ENCODE assay signal across 9 cellular contexts in the genomic region with DNA sequence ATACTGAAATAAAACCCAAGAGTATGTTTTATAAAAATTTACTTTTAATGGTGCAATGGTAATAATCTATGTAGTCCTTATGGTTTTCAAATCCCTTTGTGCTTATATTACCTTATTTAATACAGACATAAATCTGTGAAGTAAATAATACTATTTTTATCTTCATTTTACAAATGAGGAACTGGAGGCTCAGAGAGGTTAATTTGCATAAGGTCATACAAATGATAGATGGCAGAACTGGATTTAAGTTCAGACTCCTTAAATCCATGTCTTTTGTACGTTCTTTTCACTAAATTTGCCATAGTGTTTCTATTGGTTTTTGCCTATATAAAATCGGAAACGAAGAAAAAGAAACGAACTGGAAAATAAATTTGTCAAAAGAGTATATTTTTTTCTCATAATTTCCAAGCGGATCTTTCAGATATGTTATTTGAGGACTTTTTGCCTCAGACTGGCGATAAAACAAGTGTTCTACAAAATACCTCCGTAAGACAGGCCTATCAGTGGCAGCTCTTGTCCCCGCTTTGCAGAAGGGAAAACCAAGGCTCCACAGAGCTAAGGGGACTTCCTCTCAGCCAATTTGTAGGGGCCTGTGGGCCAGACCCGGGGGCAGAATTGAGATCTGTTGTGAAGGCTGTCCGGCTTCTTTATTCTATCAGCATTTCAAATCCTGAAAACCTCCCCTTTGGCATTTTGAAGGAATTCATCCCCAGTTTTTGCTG. TPM values are rescaled to one million over a fixed set of nuclear protein-coding genes. Genes with fewer than 3 reads are reported as not detected.
DNase-seq lines count a peak whose midpoint lies in the region; ATAC-seq and TF ChIP-seq lines count a peak whose summit lies in the region.
"Had no signal": no experiment of that assay in that cellular context is flagged by ENCODE, and none has a peak within 500 bp of the region (broad histone marks: within the 10 kb centered on the region; RNA-seq: fewer than 3 reads in every experiment).

No MANE protein-coding gene starts in this region.

- H3K4me1 Mint-ChIP-seq in activated CD8-positive, alpha-beta memory T cell treated with anti-CD3 and anti-CD28 coated beads, Interleukin-2, amount 10 ng/mL, durations not matched to agents 7 days and 5 days = peaks cover 72% of the 10 kb centered on the region

- DNase-seq in activated CD8-positive, alpha-beta memory T cell treated with anti-CD3 and anti-CD28 coated beads, Interleukin-2, amount 10 ng/mL, durations not matched to agents 7 days and 5 days = no peak
- DNase-seq in activated CD8-positive, alpha-beta memory T cell treated with anti-CD3 and anti-CD28 coated beads for 24 hours = no peak
- DNase-seq in Peyer's patch = no peak
- DNase-seq in suprapubic skin (ENCODE audit: low spot score in 2 of 2) = no peak
- DNase-seq in cerebellar cortex (ENCODE audit: low spot score) = no peak
- no peak for DNase-seq in epidermal melanocyte (ENCODE audit: insufficient read length, low spot score)
- DNase-seq: NCI-H2107 had no signal

- H3K36me3 Mint-ChIP-seq in activated CD8-positive, alpha-beta memory T cell treated with anti-CD3 and anti-CD28 coated beads, Interleukin-2, amount 10 ng/mL, durations not matched to agents 7 days and 5 days = peaks cover 24% of the 10 kb centered on the region

- no peak for ATAC-seq in activated CD8-positive, alpha-beta memory T cell treated with anti-CD3 and anti-CD28 coated beads, Interleukin-2, amount 10 ng/mL, durations not matched to agents 7 days and 5 days
- ATAC-seq in gastroesophageal sphincter (no peak), GM18505 (IDR thresholded peaks at IDR 0.05; ENCODE audit: unreplicated experiment) (no peak)

- H3K4me1 ChIP-seq in Peyer's patch = peaks cover 0 to 8% (median 0%) of the 10 kb centered on the region in 4 donors
- peaks cover 0 to 51% (median 7%) of the 10 kb centered on the region in 3 donors for H3K4me1 ChIP-seq in gastroesophageal sphincter
- H3K4me1 ChIP-seq in suprapubic skin = peaks cover 48% of the 10 kb centered on the region

- no peak for TF ChIP-seq EP300 in gastroesophageal sphincter (IDR thresholded peaks at IDR 0.05)
- no peak for TF ChIP-seq EP300 in suprapubic skin (IDR thresholded peaks at IDR 0.05)

- CTCF ChIA-PET in activated CD8-positive, alpha-beta memory T cell treated with anti-CD3 and anti-CD28 coated beads, Interleukin-2, amount 10 ng/mL, durations not matched to agents 7 days and 5 days (lab: Charles Lee) = interaction anchor here (1.0 to 12.6 kb wide), 6 partner anchors 9 to 39 kb away, joined by 3 to 160 read pairs (median 4); no protein-coding TSS in a partner anchor

- H3K9me3 ChIP-seq in Peyer's patch (no peaks in the 10 kb centered on the region), gastroesophageal sphincter (no peaks in the 10 kb centered on the region), suprapubic skin (no peaks in the 10 kb centered on the region)

- peak overlapping the region; percentile 91 for H3K4me3 Mint-ChIP-seq in activated CD8-positive, alpha-beta memory T cell treated with anti-CD3 and anti-CD28 coated beads, Interleukin-2, amount 10 ng/mL, durations not matched to agents 7 days and 5 days

- H3K27ac Mint-ChIP-seq in activated CD8-positive, alpha-beta memory T cell treated with anti-CD3 and anti-CD28 coated beads, Interleukin-2, amount 10 ng/mL, durations not matched to agents 7 days and 5 days = peak overlapping the region; percentile 90

- H3K4me3 ChIP-seq in Peyer's patch = peak overlapping the region in 3 of 4 donors; percentile 51 to 59 (median 55)
- peak overlapping the region in 1 of 2 donors; percentile 57 for H3K4me3 ChIP-seq in gastroesophageal sphincter
- H3K4me3 ChIP-seq in suprapubic skin = peak overlapping the region; percentile 57

- 88 to 96% methylated on average over 6 to 10 of the region's 10 CpGs for WGBS in gastroesophageal sphincter (ENCODE audit: low coverage in 1 of 2), 2 donors
- WGBS in suprapubic skin = 89% methylated on average over 10 of the region's 10 CpGs

- H3K36me3 ChIP-seq in Peyer's patch (no peaks in the 10 kb centered on the region), gastroesophageal sphincter (no peaks in the 10 kb centered on the region), suprapubic skin (no peaks in the 10 kb centered on the region)

- H3K27ac ChIP-seq in Peyer's patch = peak overlapping the region in 3 of 4 donors; percentile 68 to 89 (median 71)
- peak overlapping the region in 3 of 4 donors; percentile 81 to 84 (median 84) for H3K27ac ChIP-seq in gastroesophageal sphincter
- H3K27ac ChIP-seq in suprapubic skin = peak overlapping the region; percentile 70

- no peaks in the 10 kb centered on the region for H3K9me3 Mint-ChIP-seq in activated CD8-positive, alpha-beta memory T cell treated with anti-CD3 and anti-CD28 coated beads, Interleukin-2, amount 10 ng/mL, durations not matched to agents 7 days and 5 days (ENCODE audit: low read depth)

- H3K27me3 ChIP-seq in Peyer's patch = no peaks in the 10 kb centered on the region
- no peaks in the 10 kb centered on the region for H3K27me3 ChIP-seq in gastroesophageal sphincter
- no peaks in the 10 kb centered on the region for H3K27me3 ChIP-seq in suprapubic skin

- TF ChIP-seq POLR2A in Peyer's patch (IDR thresholded peaks at IDR 0.05) (no peak), gastroesophageal sphincter (IDR thresholded peaks at IDR 0.05) (no peak), suprapubic skin (IDR thresholded peaks at IDR 0.05) (no peak), GM18505 (IDR thresholded peaks at IDR 0.05; ENCODE audit: borderline replicate concordance, extremely low read depth, insufficient read depth, insufficient read length) (no peak)

- H3K27me3 Mint-ChIP-seq in activated CD8-positive, alpha-beta memory T cell treated with anti-CD3 and anti-CD28 coated beads, Interleukin-2, amount 10 ng/mL, durations not matched to agents 7 days and 5 days = no peaks in the 10 kb centered on the region

- no peak for TF ChIP-seq CTCF in Peyer's patch (IDR thresholded peaks at IDR 0.05)
- TF ChIP-seq CTCF in gastroesophageal sphincter (IDR thresholded peaks at IDR 0.05) = no peak
- no peak for TF ChIP-seq CTCF in suprapubic skin (IDR thresholded peaks at IDR 0.05)

RNA-seq across cellular contexts. Expression of gene TNFAIP8, which starts 1.1 kb away (rescaled TPM):
- total RNA-seq in activated CD8-positive, alpha-beta memory T cell treated with anti-CD3 and anti-CD28 coated beads, Interleukin-2, amount 10 ng/mL, durations not matched to agents 7 days and 5 days = 100 to 1,000 TPM; 106 to 109 TPM
- total RNA-seq in Peyer's patch (10 to 100 TPM in 2 of 4 donors, 1 to 10 TPM in 2; 3.0 to 47.9 (median 10.2) TPM), gastroesophageal sphincter (10 to 100 TPM; 25.4 to 76.7 (median 31.6) TPM), suprapubic skin (10 to 100 TPM; 37.2 to 49.1 (median 43.3) TPM)
